Comparison of ENCODE assay signal across 14 cellular contexts in genomic region chr18:76445275-76445674, GRCh38. TPM values are rescaled to one million over a fixed set of nuclear protein-coding genes. Genes with fewer than 3 reads are reported as not detected.
DNase-seq lines count a peak whose midpoint lies in the region; ATAC-seq, FAIRE-seq and TF ChIP-seq lines count a peak whose summit lies in the region.
"Had no signal": no experiment of that assay in that cellular context is flagged by ENCODE, and none has a peak within 500 bp of the region (broad histone marks: within the 10 kb centered on the region; RNA-seq: fewer than 3 reads in every experiment).

No MANE protein-coding gene starts in this region.

- H3K4me2 ChIP-seq in trophoblast cell (ENCODE audit: low read length), result no peak overlapping the region

- H3K4me3 ChIP-seq in breast epithelium (no peak overlapping the region), bronchial epithelial cell (ENCODE audit: low read depth, low read length) (no peak overlapping the region), urinary bladder (ENCODE audit: low read depth, low read length) (no peak overlapping the region), trophoblast cell (ENCODE audit: low read depth, low read length) (no peak overlapping the region), upper lobe of left lung (no peak overlapping the region)
- H3K4me3 ChIP-seq: coronary artery, SJCRH30 had no signal

- CTCF ChIA-PET in MCF 10A (lab: Yijun Ruan, JAX), result interaction anchor here (0.5 to 1.2 kb wide), 5 partner anchors 20 to 426 kb away, joined by 3 to 4 read pairs (median 3); no protein-coding TSS in a partner anchor

- no peak overlapping the region for H3K18ac ChIP-seq in trophoblast cell (ENCODE audit: low read length)

- H2AFZ ChIP-seq in trophoblast cell (ENCODE audit: insufficient read depth, low read length, poor library complexity), result no peak overlapping the region

- peak overlapping the region; percentile 19 for H3K4me3 Mint-ChIP-seq in MCF 10A (ENCODE audit: unreplicated experiment)

- H2BK12ac ChIP-seq in trophoblast cell (ENCODE audit: low read length), result no peak overlapping the region

- no peaks in the 10 kb centered on the region for H3K27me3 ChIP-seq in breast epithelium
- H3K27me3 ChIP-seq in bronchial epithelial cell (ENCODE audit: control insufficient read depth, insufficient read depth, low read length), result no peaks in the 10 kb centered on the region
- no peaks in the 10 kb centered on the region for H3K27me3 ChIP-seq in trophoblast cell (ENCODE audit: insufficient read depth, low read length)
- no peaks in the 10 kb centered on the region for H3K27me3 ChIP-seq in upper lobe of left lung
- H3K27me3 ChIP-seq: SJCRH30 had no signal

- no peak overlapping the region for H3K14ac ChIP-seq in trophoblast cell (ENCODE audit: low read length)

- no peaks in the 10 kb centered on the region for H3K27me3 Mint-ChIP-seq in MCF 10A (ENCODE audit: insufficient read depth, unreplicated experiment)

- no peak overlapping the region for H3K4ac ChIP-seq in trophoblast cell (ENCODE audit: low read depth, low read length)

- no peak for TF ChIP-seq CTCF in MCF 10A (IDR thresholded peaks at IDR 0.05; ENCODE audit: unreplicated experiment)
- TF ChIP-seq CTCF in breast epithelium (IDR thresholded peaks at IDR 0.05), result no peak
- TF ChIP-seq CTCF in bronchial epithelial cell (IDR thresholded peaks at IDR 0.05; ENCODE audit: insufficient read depth, low read length, severe bottlenecking), result no peak
- no peak for TF ChIP-seq CTCF in upper lobe of left lung (IDR thresholded peaks at IDR 0.05)

- no peaks in the 10 kb centered on the region for H3K79me2 ChIP-seq in trophoblast cell (ENCODE audit: control insufficient read depth, insufficient read depth, low read length, poor library complexity)

- WGBS in urinary bladder, result 20% methylated on average over 3 of the region's 3 CpGs
- no CpG with 5 or more reads among the region's 3 CpGs for WGBS in trophoblast cell (ENCODE audit: extremely low coverage, insufficient coverage, insufficient read length)
- WGBS in upper lobe of left lung, 2 donors, result 73 to 77% methylated on average over 3 of the region's 3 CpGs

- no peaks in the 10 kb centered on the region for H3K9me3 ChIP-seq in breast epithelium
- H3K9me3 ChIP-seq in trophoblast cell (ENCODE audit: insufficient read depth, low read depth, low read length), result no peaks in the 10 kb centered on the region
- no peaks in the 10 kb centered on the region for H3K9me3 ChIP-seq in upper lobe of left lung
- H3K9me3 ChIP-seq: SJCRH30 had no signal

- no peak overlapping the region for H4K91ac ChIP-seq in trophoblast cell (ENCODE audit: low read depth, low read length)

- H3K27ac Mint-ChIP-seq in MCF 10A (ENCODE audit: low read depth, unreplicated experiment), result no peak overlapping the region

- H3K9me3 Mint-ChIP-seq in MCF 10A (ENCODE audit: unreplicated experiment), result no peaks in the 10 kb centered on the region

- H4K8ac ChIP-seq in trophoblast cell (ENCODE audit: low read depth, low read length), result no peak overlapping the region

- DNase-seq in MCF 10A (ENCODE audit: unreplicated experiment), result peak; percentile 62
- DNase-seq in breast epithelium (ENCODE audit: low spot score in 2 of 2), result no peak
- DNase-seq in bronchial epithelial cell (ENCODE audit: low read depth), result peak; percentile 55
- DNase-seq in kidney tubule cell (ENCODE audit: low spot score), result peak; percentile 74
- DNase-seq in trophoblast cell, result no peak
- no peak for DNase-seq in upper lobe of left lung
- DNase-seq: 8988T, left cardiac atrium, SJCRH30, substantia nigra had no signal

- no peak overlapping the region for H3K27ac ChIP-seq in breast epithelium
- peak overlapping the region; percentile 47 for H3K27ac ChIP-seq in urinary bladder (ENCODE audit: low read depth)
- no peak overlapping the region for H3K27ac ChIP-seq in trophoblast cell (ENCODE audit: low read depth, low read length)
- no peak overlapping the region for H3K27ac ChIP-seq in upper lobe of left lung
- H3K27ac ChIP-seq: SJCRH30 had no signal

- no peak for TF ChIP-seq EP300 in upper lobe of left lung (IDR thresholded peaks at IDR 0.05)

- peaks cover 45% of the 10 kb centered on the region for H3K4me1 Mint-ChIP-seq in MCF 10A (ENCODE audit: insufficient read depth, unreplicated experiment)

- no peak overlapping the region for H3K9ac ChIP-seq in trophoblast cell (ENCODE audit: low read length)

- no peak overlapping the region for H3K23ac ChIP-seq in trophoblast cell (ENCODE audit: low read length)

- no peak for ATAC-seq in GM21447 (IDR thresholded peaks at IDR 0.05; ENCODE audit: unreplicated experiment)
- no peak for ATAC-seq in upper lobe of left lung (ENCODE audit: low FRiP score in 2 of 2)

- H3K79me1 ChIP-seq in trophoblast cell (ENCODE audit: low read length), result no peaks in the 10 kb centered on the region

- H2BK120ac ChIP-seq in trophoblast cell (ENCODE audit: insufficient read depth, low read length, poor library complexity), result no peak overlapping the region

- H3K36me3 Mint-ChIP-seq in MCF 10A (ENCODE audit: insufficient read depth, unreplicated experiment), result peaks cover 11% of the 10 kb centered on the region

- no peak overlapping the region for H2BK5ac ChIP-seq in trophoblast cell (ENCODE audit: low read depth, low read length, poor library complexity)

- no peaks in the 10 kb centered on the region for H3K4me1 ChIP-seq in breast epithelium
- no peaks in the 10 kb centered on the region for H3K4me1 ChIP-seq in urinary bladder (ENCODE audit: insufficient read depth)
- no peaks in the 10 kb centered on the region for H3K4me1 ChIP-seq in trophoblast cell (ENCODE audit: control insufficient read depth in 1 of 2, insufficient read depth in 2 of 2, low read length in 2 of 2)
- peaks cover 24 to 33% (median 26%) of the 10 kb centered on the region in 4 donors for H3K4me1 ChIP-seq in upper lobe of left lung
- H3K4me1 ChIP-seq: SJCRH30 had no signal

- TF ChIP-seq POLR2A in breast epithelium (IDR thresholded peaks at IDR 0.05) (no peak), upper lobe of left lung (IDR thresholded peaks at IDR 0.05) (no peak)

- peaks cover 6% of the 10 kb centered on the region for H3K36me3 ChIP-seq in breast epithelium
- H3K36me3 ChIP-seq in bronchial epithelial cell (ENCODE audit: control insufficient read depth, insufficient read depth, low read length), result peaks cover 13% of the 10 kb centered on the region
- peaks cover 10% of the 10 kb centered on the region for H3K36me3 ChIP-seq in urinary bladder (ENCODE audit: insufficient read depth)
- H3K36me3 ChIP-seq in trophoblast cell (ENCODE audit: control insufficient read depth in 1 of 2, insufficient read depth in 2 of 2, low read length in 2 of 2), result peaks cover 24 to 26% of the 10 kb centered on the region in 2 experiments
- peaks cover 20 to 25% (median 24%) of the 10 kb centered on the region in 4 donors for H3K36me3 ChIP-seq in upper lobe of left lung
- H3K36me3 ChIP-seq: SJCRH30 had no signal

- POLR2A ChIA-PET in MCF 10A (lab: Yijun Ruan, JAX), result interaction anchor here (1.2 to 2.0 kb wide), 3 partner anchors 15 to 264 kb away, joined by 5 to 6 read pairs (median 6); no protein-coding TSS in a partner anchor

- no peak for FAIRE-seq in bronchial epithelial cell (lab: Jason Lieb, UNC)
- FAIRE-seq: GM12891 had no signal

- H4K12ac ChIP-seq in trophoblast cell (ENCODE audit: low read depth, low read length), result no peak overlapping the region

- no peak overlapping the region for H2AK5ac ChIP-seq in trophoblast cell (ENCODE audit: low read length)

- intact Hi-C loops in MCF 10A (cut with micrococcal nuclease), result no loop called here
- intact Hi-C loops in breast epithelium (cut with DNase I; ENCODE audit: low total_unique reads), result no loop called here

- BruUV-seq in MCF 10A (replicated peaks; lab: Mats Ljungman, UMichigan), result no TSS peak

RNA-seq across cellular contexts. Expression of gene ZNF516, which starts 49.8 kb away (rescaled TPM):
- total RNA-seq in MCF 10A (2022), result 28.3 and 40.1 TPM in 2 replicates
- total RNA-seq in breast epithelium, result 10 to 100 TPM; 12.0 to 33.4 (median 24.0) TPM
- 16.6 and 20.9 TPM in 2 replicates for total RNA-seq in bronchial epithelial cell
- 30.5 TPM for total RNA-seq in urinary bladder
- polyA plus RNA-seq in urinary bladder, result 16.1 TPM
- polyA plus RNA-seq in trophoblast cell (2013), result 6.6 and 8.8 TPM in 2 replicates
- 10 to 100 TPM; 21.9 to 44.3 (median 36.5) TPM for total RNA-seq in upper lobe of left lung

Comparison
In these comparisons a context has a peak if more than half of its experiments do, and no peak if none do; other contexts are left out.
1. DNase-seq: peak in MCF 10A (single experiment), bronchial epithelial cell (single experiment) and kidney tubule cell (single experiment); none in breast epithelium (0 of 2), trophoblast cell (0 of 2) and upper lobe of left lung (0 of 2).